In genomic region chr9:6680797-6681146, GRCh38 we compare ENCODE assay signal across 8 cellular contexts. TPM values are rescaled to one million over a fixed set of nuclear protein-coding genes. Genes with fewer than 3 reads are reported as not detected.
DNase-seq lines count a peak whose midpoint lies in the region; ATAC-seq, FAIRE-seq and TF ChIP-seq lines count a peak whose summit lies in the region.

No MANE protein-coding gene starts in this region.

- H2AFZ ChIP-seq in keratinocyte (ENCODE audit: control insufficient read depth, low read length): peak overlapping the region; percentile 100

- H3K4me2 ChIP-seq in keratinocyte (ENCODE audit: control insufficient read depth, extremely low read depth, insufficient read depth, low read depth, low read length): peak overlapping the region; percentile 81

- FAIRE-seq in keratinocyte (lab: Jason Lieb, UNC): no peak

- H3K27ac Mint-ChIP-seq in T-cell (peak overlapping the region; percentile 98), MCF 10A (ENCODE audit: low read depth, unreplicated experiment) (peak overlapping the region; percentile 98)

- no peaks in the 10 kb centered on the region for H3K9me3 ChIP-seq in keratinocyte (ENCODE audit: control insufficient read depth, low read depth, low read length)

- CTCF ChIA-PET in T-cell (lab: Charles Lee) (interaction anchor here in 1 of 2 donors (2.2 kb wide), 1 partner anchor 23 kb away, joined by 6 read pairs; no protein-coding TSS in a partner anchor), MCF 10A (lab: Yijun Ruan, JAX) (no interaction called here)

- H3K4me1 ChIP-seq in keratinocyte (ENCODE audit: control insufficient read depth, extremely low read depth, insufficient read depth, low read length): peaks cover 12% of the 10 kb centered on the region

- TF ChIP-seq CTCF in MCF 10A (IDR thresholded peaks at IDR 0.05; ENCODE audit: unreplicated experiment) (no peak), keratinocyte (optimal IDR thresholded peaks at IDR 0.05 in 1 of 3, IDR thresholded peaks at IDR 0.05 in 1 of 3, conservative IDR thresholded peaks at IDR 0.05 in 1 of 3; ENCODE audit: extremely low read depth in 1 of 3, insufficient read depth in 2 of 3, low read length in 3 of 3) (no peak)

- no peaks in the 10 kb centered on the region for H4K20me1 ChIP-seq in keratinocyte (ENCODE audit: control insufficient read depth, extremely low read depth, insufficient read depth, low read length)

- H3K4me3 Mint-ChIP-seq in T-cell (peak overlapping the region; percentile 91 to 93 (median 91)), MCF 10A (ENCODE audit: unreplicated experiment) (peak overlapping the region; percentile 92)

- H3K36me3 ChIP-seq in keratinocyte (ENCODE audit: control insufficient read depth in 2 of 2, extremely low read depth in 1 of 2, insufficient read depth in 2 of 2, low read length in 2 of 2): peaks cover 3 to 7% of the 10 kb centered on the region in 2 experiments

- H3K27me3 ChIP-seq in keratinocyte (ENCODE audit: control insufficient read depth, extremely low read depth, insufficient read depth, low read length): no peaks in the 10 kb centered on the region

- DNase-seq in CD1c-positive myeloid dendritic cell (ENCODE audit: extremely low spot score) (peak; percentile 68), T-cell (peak in 18 of 34 experiments; percentile 28 to 66 (median 47)), MCF 10A (ENCODE audit: unreplicated experiment) (no peak), keratinocyte (ENCODE audit: low read depth, low spot score) (no peak), H4 (ENCODE audit: low spot score) (no peak)
- peak in 3 of 4 experiments; percentile 40 to 63 (median 57) for DNase-seq in stimulated activated CD4-positive, alpha-beta T cell treated with anti-CD3 and anti-CD28 coated beads, Interleukin-1b, Interleukin-23, amount 100 ng/mL, for 24 hours (ENCODE audit: low read depth in 4 of 4, low spot score in 1 of 4)

- H3K4me3 ChIP-seq in keratinocyte (ENCODE audit: control insufficient read depth in 2 of 3, extremely low read depth in 1 of 3, insufficient read depth in 2 of 3, low read depth in 1 of 3, low read length in 3 of 3): peak overlapping the region; percentile 83 to 90 (median 90)

- peak overlapping the region; percentile 97 for H3K27ac ChIP-seq in keratinocyte (ENCODE audit: control insufficient read depth, insufficient read depth, low read length)

- ATAC-seq in GM19351 (IDR thresholded peaks at IDR 0.05; ENCODE audit: unreplicated experiment) (peak; percentile 25), HG03457 (IDR thresholded peaks at IDR 0.05; ENCODE audit: unreplicated experiment) (peak; percentile 28), T-cell (replicated peaks in 1 of 4) (peak; percentile 38 to 51 (median 44))

- no peaks in the 10 kb centered on the region for H3K36me3 Mint-ChIP-seq in T-cell
- peaks cover 13% of the 10 kb centered on the region for H3K36me3 Mint-ChIP-seq in MCF 10A (ENCODE audit: insufficient read depth, unreplicated experiment)

- dilution Hi-C loops in keratinocyte (cut with MboI; ENCODE audit: extremely low pct_ligation_motif_present, low sequenced_read_pairs): no loop called here

- POLR2A ChIA-PET in T-cell (lab: Charles Lee): interaction anchor here in 1 of 2 donors (0.6 kb wide), 1 partner anchor 62 kb away, joined by 12 read pairs; no protein-coding TSS in a partner anchor
- POLR2A ChIA-PET in MCF 10A (lab: Yijun Ruan, JAX): interaction anchor here (0.7 to 3.2 kb wide), 5 partner anchors 9 to 267 kb away, joined by 5 to 48 read pairs (median 13); partner anchors contain the start of genes GLDC and KDM4C

- H3K79me2 ChIP-seq in keratinocyte (ENCODE audit: control insufficient read depth, insufficient read depth, low read length): peaks cover 21% of the 10 kb centered on the region

- TSS peak; percentile 82 for BruUV-seq in MCF 10A (replicated peaks; lab: Mats Ljungman, UMichigan)

- H3K9me3 Mint-ChIP-seq in T-cell (no peaks in the 10 kb centered on the region), MCF 10A (ENCODE audit: unreplicated experiment) (no peaks in the 10 kb centered on the region)

- intact Hi-C loops in MCF 10A (cut with micrococcal nuclease): loop anchor here (2.0 to 5.0 kb wide), 2 partner anchors 78 to 268 kb away; partner anchors contain the start of gene UHRF2

- H3K9me1 ChIP-seq in keratinocyte (ENCODE audit: control insufficient read depth, extremely low read depth, insufficient read depth, low read length): no peaks in the 10 kb centered on the region

- H3K4me1 Mint-ChIP-seq in T-cell: peaks cover 18 to 24% (median 19%) of the 10 kb centered on the region in 3 donors
- H3K4me1 Mint-ChIP-seq in MCF 10A (ENCODE audit: insufficient read depth, unreplicated experiment): peaks cover 12% of the 10 kb centered on the region

- peak overlapping the region; percentile 97 for H3K9ac ChIP-seq in keratinocyte (ENCODE audit: control insufficient read depth, extremely low read depth, insufficient read depth, low read length)

- H3K27me3 Mint-ChIP-seq in T-cell (no peaks in the 10 kb centered on the region), MCF 10A (ENCODE audit: insufficient read depth, unreplicated experiment) (no peaks in the 10 kb centered on the region)

RNA-seq across cellular contexts. Expression of gene GLDC, which starts 35.2 kb away (rescaled TPM):
- total RNA-seq in T-cell (under 1 TPM; 0.21 to 0.79 (median 0.70) TPM), MCF 10A (2022) (2.9 and 3.3 TPM in 2 replicates)
- 0.64 to 1.1 TPM (median 0.69 TPM) in 3 replicates for polyA plus RNA-seq in keratinocyte
- polyA plus RNA-seq in keratinocyte (2011; ENCODE audit: low read depth): not detected
- 0.38 and 0.97 TPM in 2 replicates for polyA plus RNA-seq in keratinocyte (2011; cell fraction: cytosol; rRNA removed)
- polyA plus RNA-seq in keratinocyte (2011; cell fraction: nucleus; rRNA removed): 0.71 and 0.99 TPM in 2 replicates
- 0.92 TPM in 1 of 2 replicates, not detected in the other for polyA plus RNA-seq in keratinocyte (2012; ENCODE audit: low replicate concordance)
- polyA minus RNA-seq in keratinocyte: 0.66 to 4.7 TPM (median 1.8 TPM) in 3 replicates
- 1.2 TPM for polyA minus RNA-seq in keratinocyte (2011; cell fraction: cytosol; rRNA and poly(A)+ RNA removed)
- polyA minus RNA-seq in keratinocyte (2011; cell fraction: nucleus; rRNA and poly(A)+ RNA removed): 1.1 and 2.0 TPM in 2 replicates
- 0.04 TPM in 1 of 2 replicates, not detected in the other for total RNA-seq in H4 (2014; rRNA removed; shearing (Covaris generic))

Comparison
In these comparisons a context has a peak if more than half of its experiments do, and no peak if none do; other contexts are left out.
1. DNase-seq: peak in CD1c-positive myeloid dendritic cell (single experiment), T-cell (18 of 34) and stimulated activated CD4-positive, alpha-beta T cell treated with anti-CD3 and anti-CD28 coated beads, Interleukin-1b, Interleukin-23, amount 100 ng/mL, for 24 hours (3 of 4); none in MCF 10A (single experiment), keratinocyte (single experiment) and H4 (single experiment).
2. Peak in every context shown above with its lines, with median percentiles within 50 percentile points of each other: ATAC-seq.